ENCODE assay signal across 24 cellular contexts in the genomic region with DNA sequence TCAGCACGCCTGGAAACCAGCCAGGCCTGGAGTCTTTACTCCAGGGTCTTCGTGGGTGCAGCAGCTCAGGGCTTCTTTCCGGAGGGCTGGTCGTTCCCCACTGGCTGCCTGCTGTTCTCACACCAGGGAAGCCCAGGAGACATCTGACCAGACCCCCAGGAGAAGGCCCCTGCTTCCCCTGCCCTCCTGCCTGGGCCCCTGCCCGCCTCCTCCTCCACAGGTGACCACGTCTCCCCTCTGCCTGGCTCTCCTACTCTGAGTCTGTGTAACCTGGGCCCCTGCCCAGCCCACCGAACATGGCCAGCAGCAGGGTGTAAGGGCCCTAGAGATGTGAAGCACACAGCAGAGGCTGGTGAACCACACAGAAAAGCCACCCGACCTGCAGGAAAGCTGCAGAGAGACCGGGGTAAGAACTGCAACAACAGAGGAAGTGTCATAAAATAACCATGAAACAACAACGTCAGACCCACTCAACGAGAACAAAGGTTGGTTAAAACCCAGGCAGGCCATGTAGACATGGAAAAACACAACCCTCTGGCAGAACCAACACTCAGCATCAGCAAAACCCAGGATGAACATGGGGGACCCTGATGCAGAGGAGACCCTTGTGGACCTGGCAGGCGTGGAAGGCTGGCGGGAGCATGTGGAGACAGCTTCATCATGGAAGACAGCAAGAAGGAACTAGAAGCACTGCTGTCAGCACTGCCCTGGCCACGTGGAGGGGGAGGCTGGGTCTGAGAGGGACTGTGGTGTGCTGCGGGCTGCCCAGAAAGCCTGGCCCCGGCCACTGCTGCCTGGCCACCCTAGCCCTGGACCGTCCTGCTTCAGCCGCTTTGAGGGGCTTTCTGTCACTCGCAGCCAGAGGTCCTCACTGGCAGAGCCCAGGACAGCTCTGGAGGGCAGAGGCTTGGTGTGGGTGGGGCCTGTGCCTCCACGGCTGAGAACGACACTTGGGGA. TPM values are rescaled to one million over a fixed set of nuclear protein-coding genes. Genes with fewer than 3 reads are reported as not detected.
DNase-seq lines count a peak whose midpoint lies in the region; ATAC-seq, FAIRE-seq and TF ChIP-seq lines count a peak whose summit lies in the region.
"Had no signal": no experiment of that assay in that cellular context is flagged by ENCODE, and none has a peak within 500 bp of the region (broad histone marks: within the 10 kb centered on the region; RNA-seq: fewer than 3 reads in every experiment).

No MANE protein-coding gene starts in this region.

- peak overlapping the region; percentile 81 to 96 for H3K27ac Mint-ChIP-seq in stimulated activated naive CD8-positive, alpha-beta T cell treated with anti-CD3 and anti-CD28 coated beads, Interleukin-15, amount 100 ng/mL, for 72 hours
- peak overlapping the region; percentile 79 for H3K27ac Mint-ChIP-seq in central memory CD8-positive, alpha-beta T cell (ENCODE audit: low read depth)
- no peak overlapping the region for H3K27ac Mint-ChIP-seq in MCF 10A (ENCODE audit: low read depth, unreplicated experiment)
- H3K27ac Mint-ChIP-seq: CD4-positive, alpha-beta T cell had no signal

- H2AFZ ChIP-seq in Loucy (ENCODE audit: low read length): peak overlapping the region; percentile 77
- H2AFZ ChIP-seq: GM23248 had no signal

- peak overlapping the region; percentile 66 for H3K9ac ChIP-seq in Loucy (ENCODE audit: low read depth, low read length, poor library complexity, severe bottlenecking)
- H3K9ac ChIP-seq: GM23248 had no signal

- H3K4me1 Mint-ChIP-seq in stimulated activated naive CD8-positive, alpha-beta T cell treated with anti-CD3 and anti-CD28 coated beads, Interleukin-15, amount 100 ng/mL, for 72 hours: peaks cover 14% of the 10 kb centered on the region
- no peaks in the 10 kb centered on the region for H3K4me1 Mint-ChIP-seq in central memory CD8-positive, alpha-beta T cell
- no peaks in the 10 kb centered on the region for H3K4me1 Mint-ChIP-seq in MCF 10A (ENCODE audit: insufficient read depth, unreplicated experiment)

- H3K4me1 ChIP-seq in Loucy (ENCODE audit: insufficient read depth, low read length, poor library complexity, severe bottlenecking): peaks cover 36% of the 10 kb centered on the region
- H3K4me1 ChIP-seq: upper lobe of left lung had no signal

- H3K9me2 ChIP-seq in Loucy (replicated peaks; ENCODE audit: low read depth, low read length): no peaks in the 10 kb centered on the region

- H3K4me3 ChIP-seq in Loucy (ENCODE audit: low read length, poor library complexity, severe bottlenecking): peak overlapping the region; percentile 36
- H3K4me3 ChIP-seq: adrenal gland, GM23248, lung, upper lobe of left lung had no signal

- H3K27me3 ChIP-seq in Loucy (ENCODE audit: insufficient read depth, low read length, poor library complexity, severe bottlenecking): no peaks in the 10 kb centered on the region
- H3K27me3 ChIP-seq: adrenal gland, brain microvascular endothelial cell, upper lobe of left lung had no signal

- H3F3A ChIP-seq in Loucy (ENCODE audit: low read depth): no peaks in the 10 kb centered on the region

- no peak for DNase-seq in stimulated activated naive CD8-positive, alpha-beta T cell treated with anti-CD3 and anti-CD28 coated beads, Interleukin-15, amount 100 ng/mL, for 72 hours
- no peak for DNase-seq in stimulated activated naive CD8-positive, alpha-beta T cell treated with anti-CD3 and anti-CD28 coated beads, Interleukin-15, Interleukin-2, amounts not matched to agents 100 U/mL and 50 U/mL, for 24 hours
- no peak for DNase-seq in central memory CD8-positive, alpha-beta T cell (ENCODE audit: low spot score in 2 of 2)
- DNase-seq in urothelium cell line (ENCODE audit: low spot score) (no peak), activated T-cell treated with anti-CD3 and anti-CD28 coated beads for 4 hours (no peak), MCF 10A (ENCODE audit: unreplicated experiment) (no peak)
- DNase-seq: activated CD4-positive, alpha-beta T cell treated with anti-CD3 and anti-CD28 coated beads for 1 hour; adrenal gland; brain microvascular endothelial cell; CD4-positive, alpha-beta T cell; effector CD4-positive, alpha-beta T cell; glutamatergic neuron; GM23248; IMR-90; NCI-H187 treated with DMSO at 0.1 percent for 48 hours; NCI-H226; nucleus accumbens; stimulated activated CD8-positive, alpha-beta memory T cell treated with anti-CD3 and anti-CD28 coated beads, Interleukin-4, amount 100 ng/mL, for 48 hours; SW 1271 had no signal

- H3K9me3 Mint-ChIP-seq in stimulated activated naive CD8-positive, alpha-beta T cell treated with anti-CD3 and anti-CD28 coated beads, Interleukin-15, amount 100 ng/mL, for 72 hours: no peaks in the 10 kb centered on the region
- H3K9me3 Mint-ChIP-seq in central memory CD8-positive, alpha-beta T cell: no peaks in the 10 kb centered on the region
- H3K9me3 Mint-ChIP-seq in MCF 10A (ENCODE audit: unreplicated experiment): no peaks in the 10 kb centered on the region
- H3K9me3 Mint-ChIP-seq: CD4-positive, alpha-beta T cell had no signal

- peak; percentile 79 for FAIRE-seq in urothelium cell line (lab: Jason Lieb, UNC)

- H3K27me3 Mint-ChIP-seq in stimulated activated naive CD8-positive, alpha-beta T cell treated with anti-CD3 and anti-CD28 coated beads, Interleukin-15, amount 100 ng/mL, for 72 hours: no peaks in the 10 kb centered on the region
- H3K27me3 Mint-ChIP-seq in central memory CD8-positive, alpha-beta T cell: no peaks in the 10 kb centered on the region
- H3K27me3 Mint-ChIP-seq in MCF 10A (ENCODE audit: insufficient read depth, unreplicated experiment): no peaks in the 10 kb centered on the region
- H3K27me3 Mint-ChIP-seq: CD4-positive, alpha-beta T cell had no signal

- intact Hi-C loops in MCF 10A (cut with micrococcal nuclease): no loop called here

- ATAC-seq in stimulated activated naive CD8-positive, alpha-beta T cell treated with anti-CD3 and anti-CD28 coated beads, Interleukin-15, amount 100 ng/mL, for 72 hours: peak; percentile 15
- ATAC-seq in stimulated activated naive CD8-positive, alpha-beta T cell treated with anti-CD3 and anti-CD28 coated beads, Interleukin-15, Interleukin-2, amounts not matched to agents 100 U/mL and 50 U/mL, for 24 hours: no peak
- ATAC-seq in central memory CD8-positive, alpha-beta T cell (replicated peaks; ENCODE audit: extremely low read depth, poor library complexity, severe bottlenecking): no peak
- ATAC-seq in GM18870 (IDR thresholded peaks at IDR 0.05; ENCODE audit: unreplicated experiment): no peak

- H3K4me2 ChIP-seq in Loucy (ENCODE audit: low read depth, low read length, poor library complexity, severe bottlenecking): peak overlapping the region; percentile 55

- no TSS peak for BruUV-seq in MCF 10A (replicated peaks; lab: Mats Ljungman, UMichigan)

- POLR2A ChIA-PET in MCF 10A (lab: Yijun Ruan, JAX): interaction anchor here (1.4 kb wide), 1 partner anchor 10 kb away, joined by 5 read pairs; no protein-coding TSS in a partner anchor

- H3K4me3 Mint-ChIP-seq in stimulated activated naive CD8-positive, alpha-beta T cell treated with anti-CD3 and anti-CD28 coated beads, Interleukin-15, amount 100 ng/mL, for 72 hours: no peak overlapping the region
- H3K4me3 Mint-ChIP-seq in central memory CD8-positive, alpha-beta T cell: no peak overlapping the region
- H3K4me3 Mint-ChIP-seq in MCF 10A (ENCODE audit: unreplicated experiment): no peak overlapping the region
- H3K4me3 Mint-ChIP-seq: CD4-positive, alpha-beta T cell had no signal

- no peaks in the 10 kb centered on the region for H3K79me2 ChIP-seq in Loucy (ENCODE audit: insufficient read depth, low read length)

- H3K36me3 ChIP-seq in Loucy (ENCODE audit: insufficient read depth, low read length): no peaks in the 10 kb centered on the region
- H3K36me3 ChIP-seq: adrenal gland, brain microvascular endothelial cell, upper lobe of left lung had no signal

- H3K36me3 Mint-ChIP-seq in central memory CD8-positive, alpha-beta T cell (ENCODE audit: insufficient read depth): no peaks in the 10 kb centered on the region
- H3K36me3 Mint-ChIP-seq in MCF 10A (ENCODE audit: insufficient read depth, unreplicated experiment): no peaks in the 10 kb centered on the region

- CTCF ChIA-PET in MCF 10A (lab: Yijun Ruan, JAX): no interaction called here

- no peak for TF ChIP-seq CTCF in Loucy (conservative IDR thresholded peaks at IDR 0.05; ENCODE audit: low read length)
- TF ChIP-seq CTCF in MCF 10A (IDR thresholded peaks at IDR 0.05; ENCODE audit: unreplicated experiment): no peak

- no peaks in the 10 kb centered on the region for H3K9me3 ChIP-seq in Loucy (ENCODE audit: insufficient read depth, low read depth, low read length)
- H3K9me3 ChIP-seq: adrenal gland, upper lobe of left lung had no signal

- no peaks in the 10 kb centered on the region for H4K20me1 ChIP-seq in Loucy (ENCODE audit: insufficient read depth, low read length, poor library complexity, severe bottlenecking)

RNA-seq across cellular contexts. Expression of gene UROC1, which starts 20.4 kb away (rescaled TPM):
- total RNA-seq in MCF 10A (2022): not detected in 2 replicates
- total RNA-seq: CD4-positive, alpha-beta T cell; GM23248; IMR-90; pulmonary artery endothelial cell; upper lobe of left lung had no signal

RNA-seq across cellular contexts. Expression of gene ZXDC, which starts 21.5 kb away (rescaled TPM):
- 37.2 and 37.5 TPM in 2 replicates for total RNA-seq in MCF 10A (2022)

RNA-seq across cellular contexts. Expression of gene CHST13, which starts 26.8 kb away (rescaled TPM):
- not detected in 2 replicates for total RNA-seq in MCF 10A (2022)
- total RNA-seq: CD4-positive, alpha-beta T cell; GM23248; IMR-90; pulmonary artery endothelial cell had no signal
